Comparison of ENCODE assay signal across 14 cellular contexts in genomic region chr11:73468590-73469161, GRCh38.
DNase-seq lines count a peak whose midpoint lies in the region; ATAC-seq and TF ChIP-seq lines count a peak whose summit lies in the region.
"Had no signal": no experiment of that assay in that cellular context is flagged by ENCODE, and none has a peak within 500 bp of the region (broad histone marks: within the 10 kb centered on the region; RNA-seq: fewer than 3 reads in every experiment).

No MANE protein-coding gene starts in this region.

- H3K79me2 ChIP-seq in smooth muscle cell (ENCODE audit: low read depth) = peaks cover 7% of the 10 kb centered on the region

- H3F3A ChIP-seq in smooth muscle cell (ENCODE audit: low read depth) = peaks cover 7% of the 10 kb centered on the region

- H4K20me1 ChIP-seq in smooth muscle cell (ENCODE audit: low read depth) = peaks cover 49% of the 10 kb centered on the region

- TF ChIP-seq CTCF in WERI-Rb-1 (IDR thresholded peaks at IDR 0.05; ENCODE audit: low read depth, low read length) = no peak
- TF ChIP-seq CTCF in right atrium auricular region (IDR thresholded peaks at IDR 0.05) = no peak
- TF ChIP-seq CTCF in smooth muscle cell (IDR thresholded peaks at IDR 0.05; ENCODE audit: borderline replicate concordance, insufficient read depth, poor library complexity, severe bottlenecking) = no peak

- WGBS in smooth muscle cell (ENCODE audit: low lambda C conversion rate) = 78% methylated on average over 3 of the region's 3 CpGs

- H3K4me3 ChIP-seq in WERI-Rb-1 (ENCODE audit: low read depth, low read length) (no peak overlapping the region), right atrium auricular region (no peak overlapping the region), smooth muscle cell (no peak overlapping the region)
- H3K4me3 ChIP-seq: HAP-1, SJSA1 had no signal

- H3K4me2 ChIP-seq in smooth muscle cell = no peak overlapping the region

- H3K27ac ChIP-seq in WERI-Rb-1 (peak overlapping the region; percentile 68), right atrium auricular region (peak overlapping the region; percentile 64 to 88), smooth muscle cell (ENCODE audit: low read depth) (peak overlapping the region; percentile 2)
- H3K27ac ChIP-seq: SJSA1 had no signal

- H3K9me3 ChIP-seq in WERI-Rb-1 (ENCODE audit: severe bottlenecking) (no peaks in the 10 kb centered on the region), right atrium auricular region (no peaks in the 10 kb centered on the region), smooth muscle cell (replicated peaks; ENCODE audit: low read depth) (no peaks in the 10 kb centered on the region)
- H3K9me3 ChIP-seq: HAP-1, SJSA1 had no signal

- H3K4me1 ChIP-seq in right atrium auricular region (peaks cover 0 to 58% of the 10 kb centered on the region in 2 donors), smooth muscle cell (ENCODE audit: low read depth) (peaks cover 24% of the 10 kb centered on the region)
- H3K4me1 ChIP-seq: HAP-1, SJSA1 had no signal

- H2AFZ ChIP-seq in smooth muscle cell (ENCODE audit: low read depth) = no peak overlapping the region

- DNase-seq in NCI-H1417 (lab: John Stamatoyannopoulos, UW) = peak in 2 of 3 experiments; percentile 45 to 79
- no peak for DNase-seq in NCI-H1417 treated with DMSO at 0.1 percent for 48 hours (lab: John Stamatoyannopoulos, UW)
- peak; percentile 40 for DNase-seq in WERI-Rb-1
- DNase-seq in right atrium auricular region (ENCODE audit: low spot score) = no peak
- DNase-seq in smooth muscle cell (lab: John Stamatoyannopoulos, UW; ENCODE audit: unreplicated experiment) = no peak
- DNase-seq in A172 (ENCODE audit: low spot score) = no peak
- DNase-seq in NK-92 treated with Interleukin-12 subunit alpha and Interleukin-12 subunit beta, amount 100 ng/mL, for 24 hours (lab: John Stamatoyannopoulos, UW) = no peak
- DNase-seq: CD4-positive, CD25-positive, alpha-beta regulatory T cell; DMS79; MM.1S; RPMI8226 had no signal

- H3K27me3 ChIP-seq in WERI-Rb-1 (ENCODE audit: insufficient read depth, low read depth, severe bottlenecking) (no peaks in the 10 kb centered on the region), right atrium auricular region (no peaks in the 10 kb centered on the region), smooth muscle cell (ENCODE audit: low read depth) (no peaks in the 10 kb centered on the region)
- H3K27me3 ChIP-seq: SJSA1 had no signal

- peaks cover 16% of the 10 kb centered on the region for H3K36me3 ChIP-seq in WERI-Rb-1
- H3K36me3 ChIP-seq in right atrium auricular region = no peaks in the 10 kb centered on the region
- H3K36me3 ChIP-seq in smooth muscle cell (ENCODE audit: low read depth) = no peaks in the 10 kb centered on the region
- H3K36me3 ChIP-seq: HAP-1, SJSA1 had no signal

- H3K9ac ChIP-seq in smooth muscle cell (ENCODE audit: low read depth) = no peak overlapping the region

- no peak for ATAC-seq in GM18511 (IDR thresholded peaks at IDR 0.05; ENCODE audit: unreplicated experiment)

Comparison
In these comparisons a context has a peak if more than half of its experiments do, and no peak if none do; other contexts are left out.
1. DNase-seq: peak in NCI-H1417 (2 of 3) and WERI-Rb-1 (single experiment); none in NCI-H1417 treated with DMSO at 0.1 percent for 48 hours (single experiment), right atrium auricular region (single experiment), smooth muscle cell (single experiment), A172 (single experiment) and NK-92 treated with Interleukin-12 subunit alpha and Interleukin-12 subunit beta, amount 100 ng/mL, for 24 hours (single experiment).
2. H3K27ac ChIP-seq: peak in every context shown above with its lines; median percentile 76 in right atrium auricular region; 68 in WERI-Rb-1; 2 in smooth muscle cell.